In the genomic region with DNA sequence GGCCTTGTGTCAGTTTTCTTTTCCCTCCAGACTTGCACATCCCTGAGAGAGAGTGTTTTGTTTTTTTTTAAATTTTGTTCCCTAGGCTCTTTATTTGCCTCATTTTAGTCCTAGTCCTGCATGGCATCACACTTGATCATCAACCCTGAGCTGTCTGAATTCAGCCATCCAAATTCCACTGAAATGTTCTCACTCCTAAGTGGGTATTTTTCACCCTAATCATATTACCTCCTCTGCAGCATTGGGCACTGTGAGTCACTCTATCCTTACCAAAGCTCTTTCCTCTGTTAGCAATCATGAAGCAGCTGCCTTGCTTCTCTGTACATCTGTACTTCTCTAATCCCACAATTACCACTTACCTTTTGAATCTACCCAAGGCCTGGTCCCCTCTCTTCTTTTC, we compare ENCODE assay signal across 18 cellular contexts.
DNase-seq lines count a peak whose midpoint lies in the region; ATAC-seq and TF ChIP-seq lines count a peak whose summit lies in the region.
"Had no signal": no experiment of that assay in that cellular context is flagged by ENCODE, and none has a peak within 500 bp of the region (broad histone marks: within the 10 kb centered on the region; RNA-seq: fewer than 3 reads in every experiment).

No MANE protein-coding gene starts in this region.

- H3K27me3 Mint-ChIP-seq in HFFc6 (ENCODE audit: insufficient read depth) = no peaks in the 10 kb centered on the region
- H3K27me3 Mint-ChIP-seq in T-cell = peaks cover 0 to 4% of the 10 kb centered on the region in 2 donors
- H3K27me3 Mint-ChIP-seq in activated CD8-positive, alpha-beta T cell treated with anti-CD3 and anti-CD28 coated beads for 36 hours = no peaks in the 10 kb centered on the region
- H3K27me3 Mint-ChIP-seq: type B pancreatic cell had no signal

- CTCF ChIA-PET in T-cell (lab: Charles Lee) = no interaction called here
- CTCF ChIA-PET in activated CD8-positive, alpha-beta T cell treated with anti-CD3 and anti-CD28 coated beads for 36 hours (lab: Charles Lee) = no interaction called here

- H3K4me1 Mint-ChIP-seq in HFFc6 (ENCODE audit: low read depth) = peaks cover 11% of the 10 kb centered on the region; the same call in 1 of the 2 replicates
- no peaks in the 10 kb centered on the region for H3K4me1 Mint-ChIP-seq in T-cell
- no peaks in the 10 kb centered on the region for H3K4me1 Mint-ChIP-seq in activated CD8-positive, alpha-beta T cell treated with anti-CD3 and anti-CD28 coated beads for 36 hours (ENCODE audit: low read depth)

- H3K36me3 Mint-ChIP-seq in HFFc6 (ENCODE audit: low read depth) = no peaks in the 10 kb centered on the region
- H3K36me3 Mint-ChIP-seq in T-cell = no peaks in the 10 kb centered on the region
- H3K36me3 Mint-ChIP-seq in activated CD8-positive, alpha-beta T cell treated with anti-CD3 and anti-CD28 coated beads for 36 hours (ENCODE audit: low read depth) = no peaks in the 10 kb centered on the region
- H3K36me3 Mint-ChIP-seq: type B pancreatic cell had no signal

- TF ChIP-seq CTCF in HFFc6 (IDR thresholded peaks at IDR 0.05) (no peak), fibroblast of the aortic adventitia (IDR thresholded peaks at IDR 0.05; ENCODE audit: insufficient read depth, low read length) (no peak)
- TF ChIP-seq CTCF in activated CD8-positive, alpha-beta T cell treated with anti-CD3 and anti-CD28 coated beads for 36 hours (IDR thresholded peaks at IDR 0.05) = no peak

- H3K9me3 Mint-ChIP-seq in HFFc6 = no peaks in the 10 kb centered on the region
- H3K9me3 Mint-ChIP-seq in T-cell = peaks cover 0 to 8% (median 4%) of the 10 kb centered on the region in 3 donors
- peaks cover 1% of the 10 kb centered on the region for H3K9me3 Mint-ChIP-seq in activated CD8-positive, alpha-beta T cell treated with anti-CD3 and anti-CD28 coated beads for 36 hours
- H3K9me3 Mint-ChIP-seq: type B pancreatic cell had no signal

- no peak for ATAC-seq in T-cell (replicated peaks in 1 of 4)
- no peak for ATAC-seq in GM19324 (IDR thresholded peaks at IDR 0.05; ENCODE audit: low FRiP score, unreplicated experiment)
- no peak for ATAC-seq in activated CD8-positive, alpha-beta T cell treated with anti-CD3 and anti-CD28 coated beads for 36 hours
- ATAC-seq in GM21529 (IDR thresholded peaks at IDR 0.05; ENCODE audit: unreplicated experiment) = no peak
- ATAC-seq: gastroesophageal sphincter had no signal

- H3K4me3 Mint-ChIP-seq in HFFc6 (no peak overlapping the region), T-cell (no peak overlapping the region)
- no peak overlapping the region for H3K4me3 Mint-ChIP-seq in activated CD8-positive, alpha-beta T cell treated with anti-CD3 and anti-CD28 coated beads for 36 hours
- H3K4me3 Mint-ChIP-seq: type B pancreatic cell had no signal

- DNase-seq in AG08395 (ENCODE audit: low spot score) = peak; percentile 18
- peak; percentile 41 for DNase-seq in HFFc6
- DNase-seq in amniotic epithelial cell (ENCODE audit: low read depth) = peak; percentile 78
- peak; percentile 16 for DNase-seq in fibroblast of the aortic adventitia (ENCODE audit: low read depth)
- DNase-seq in T-cell = no peak
- DNase-seq in activated CD8-positive, alpha-beta T cell treated with anti-CD3 and anti-CD28 coated beads for 36 hours = no peak
- DNase-seq: activated effector memory CD4-positive, alpha-beta T cell treated with Interleukin-2 at 50 U/mL for 16 hours; amygdala; DMS79 treated with DMSO at 0.1 percent for 48 hours; Karpas-422; left ventricle myocardium inferior; NCI-H1417 treated with DMSO at 0.1 percent for 48 hours; stimulated activated naive CD4-positive, alpha-beta T cell had no signal

- intact Hi-C loops in activated CD8-positive, alpha-beta T cell treated with anti-CD3 and anti-CD28 coated beads for 36 hours (cut with micrococcal nuclease) = no loop called here

- H3K27ac Mint-ChIP-seq in HFFc6 (no peak overlapping the region; the same call in 1 of the 2 replicates), T-cell (no peak overlapping the region)
- no peak overlapping the region for H3K27ac Mint-ChIP-seq in activated CD8-positive, alpha-beta T cell treated with anti-CD3 and anti-CD28 coated beads for 36 hours
- H3K27ac Mint-ChIP-seq: type B pancreatic cell had no signal

- H3K4me3 ChIP-seq in fibroblast of the aortic adventitia (ENCODE audit: low read depth, low read length) = no peak overlapping the region
- H3K4me3 ChIP-seq: gastroesophageal sphincter, HAP-1, left ventricle myocardium inferior had no signal

- POLR2A ChIA-PET in T-cell (lab: Charles Lee) = no interaction called here
- POLR2A ChIA-PET in activated CD8-positive, alpha-beta T cell treated with anti-CD3 and anti-CD28 coated beads for 36 hours (lab: Charles Lee) = no interaction called here

Comparison
In these comparisons a context has a peak if more than half of its experiments do, and no peak if none do; other contexts are left out.
1. DNase-seq: peak in AG08395 (single experiment), HFFc6 (single experiment), amniotic epithelial cell (single experiment) and fibroblast of the aortic adventitia (single experiment); none in T-cell (0 of 34) and activated CD8-positive, alpha-beta T cell treated with anti-CD3 and anti-CD28 coated beads for 36 hours (single experiment).